1 cellular context compared by ENCODE assay signal in the genomic region with DNA sequence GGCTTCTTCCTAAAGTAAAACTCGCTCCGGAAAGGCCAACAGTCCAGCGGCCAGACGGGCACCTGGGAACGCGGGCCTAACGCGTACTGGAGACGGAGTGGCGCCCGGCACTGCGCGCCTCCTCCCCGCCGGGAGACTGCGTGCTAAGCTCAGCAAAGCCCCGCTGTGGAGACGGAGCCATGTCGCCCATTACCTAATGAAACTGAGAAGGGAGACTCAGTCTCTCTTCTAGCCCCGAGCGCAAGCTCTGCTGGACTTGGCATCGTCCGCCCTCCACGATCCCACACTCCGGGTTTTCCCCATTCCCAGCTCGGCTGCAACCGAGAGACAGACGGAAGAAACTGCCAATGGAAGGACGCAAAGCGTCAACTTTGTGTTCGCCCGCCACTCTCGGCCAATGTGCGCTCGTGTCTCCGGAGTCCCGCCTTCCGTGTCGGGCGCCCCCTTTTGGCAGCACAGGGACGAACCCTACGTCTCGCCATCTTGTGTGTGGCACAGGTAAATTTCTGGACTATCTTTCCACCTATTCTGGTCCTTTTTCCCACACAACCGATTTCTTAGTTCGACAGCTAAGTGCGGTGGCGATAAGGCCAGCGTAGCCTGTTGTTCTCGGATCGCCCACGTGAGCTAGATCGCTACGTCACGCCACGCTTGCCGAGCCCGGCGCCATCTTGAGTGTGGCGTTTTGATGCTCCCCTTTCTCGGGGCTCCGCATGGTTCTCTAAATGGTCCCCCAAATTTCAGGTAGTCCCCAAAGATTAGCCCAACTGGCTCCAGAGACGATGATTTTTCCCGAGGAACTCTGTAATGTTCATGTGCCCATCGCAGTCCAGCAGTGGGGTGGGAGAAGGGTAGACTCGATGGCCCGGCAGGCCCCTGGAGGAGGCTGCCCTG.
A peak's percentile ranks its signal among the peaks of the same experiment; 100 is the strongest.
TF ChIP-seq lines count a peak whose summit lies in the region.

No MANE protein-coding gene starts in this region.

TF ChIP-seq in K562, 482 proteins besides CTCF, POLR2A, EP300 and RAD21 (continued from another document):
- TF ChIP-seq, protein P1, sequence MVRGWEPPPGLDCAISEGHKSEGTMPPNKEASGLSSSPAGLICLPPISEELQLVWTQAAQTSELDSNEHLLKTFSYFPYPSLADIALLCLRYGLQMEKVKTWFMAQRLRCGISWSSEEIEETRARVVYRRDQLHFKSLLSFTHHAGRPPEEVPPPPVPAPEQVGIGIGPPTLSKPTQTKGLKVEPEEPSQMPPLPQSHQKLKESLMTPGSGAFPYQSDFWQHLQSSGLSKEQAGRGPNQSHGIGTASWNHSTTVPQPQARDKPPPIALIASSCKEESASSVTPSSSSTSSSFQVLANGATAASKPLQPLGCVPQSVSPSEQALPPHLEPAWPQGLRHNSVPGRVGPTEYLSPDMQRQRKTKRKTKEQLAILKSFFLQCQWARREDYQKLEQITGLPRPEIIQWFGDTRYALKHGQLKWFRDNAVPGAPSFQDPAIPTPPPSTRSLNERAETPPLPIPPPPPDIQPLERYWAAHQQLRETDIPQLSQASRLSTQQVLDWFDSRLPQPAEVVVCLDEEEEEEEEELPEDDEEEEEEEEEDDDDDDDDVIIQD (CRISPR knock-in tag; IDR thresholded peaks at IDR 0.05): no peak
- TF ChIP-seq, protein P2, sequence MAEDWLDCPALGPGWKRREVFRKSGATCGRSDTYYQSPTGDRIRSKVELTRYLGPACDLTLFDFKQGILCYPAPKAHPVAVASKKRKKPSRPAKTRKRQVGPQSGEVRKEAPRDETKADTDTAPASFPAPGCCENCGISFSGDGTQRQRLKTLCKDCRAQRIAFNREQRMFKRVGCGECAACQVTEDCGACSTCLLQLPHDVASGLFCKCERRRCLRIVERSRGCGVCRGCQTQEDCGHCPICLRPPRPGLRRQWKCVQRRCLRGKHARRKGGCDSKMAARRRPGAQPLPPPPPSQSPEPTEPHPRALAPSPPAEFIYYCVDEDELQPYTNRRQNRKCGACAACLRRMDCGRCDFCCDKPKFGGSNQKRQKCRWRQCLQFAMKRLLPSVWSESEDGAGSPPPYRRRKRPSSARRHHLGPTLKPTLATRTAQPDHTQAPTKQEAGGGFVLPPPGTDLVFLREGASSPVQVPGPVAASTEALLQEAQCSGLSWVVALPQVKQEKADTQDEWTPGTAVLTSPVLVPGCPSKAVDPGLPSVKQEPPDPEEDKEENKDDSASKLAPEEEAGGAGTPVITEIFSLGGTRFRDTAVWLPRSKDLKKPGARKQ (CRISPR knock-in tag; IDR thresholded peaks at IDR 0.05): no peak
- TF ChIP-seq, protein P3, sequence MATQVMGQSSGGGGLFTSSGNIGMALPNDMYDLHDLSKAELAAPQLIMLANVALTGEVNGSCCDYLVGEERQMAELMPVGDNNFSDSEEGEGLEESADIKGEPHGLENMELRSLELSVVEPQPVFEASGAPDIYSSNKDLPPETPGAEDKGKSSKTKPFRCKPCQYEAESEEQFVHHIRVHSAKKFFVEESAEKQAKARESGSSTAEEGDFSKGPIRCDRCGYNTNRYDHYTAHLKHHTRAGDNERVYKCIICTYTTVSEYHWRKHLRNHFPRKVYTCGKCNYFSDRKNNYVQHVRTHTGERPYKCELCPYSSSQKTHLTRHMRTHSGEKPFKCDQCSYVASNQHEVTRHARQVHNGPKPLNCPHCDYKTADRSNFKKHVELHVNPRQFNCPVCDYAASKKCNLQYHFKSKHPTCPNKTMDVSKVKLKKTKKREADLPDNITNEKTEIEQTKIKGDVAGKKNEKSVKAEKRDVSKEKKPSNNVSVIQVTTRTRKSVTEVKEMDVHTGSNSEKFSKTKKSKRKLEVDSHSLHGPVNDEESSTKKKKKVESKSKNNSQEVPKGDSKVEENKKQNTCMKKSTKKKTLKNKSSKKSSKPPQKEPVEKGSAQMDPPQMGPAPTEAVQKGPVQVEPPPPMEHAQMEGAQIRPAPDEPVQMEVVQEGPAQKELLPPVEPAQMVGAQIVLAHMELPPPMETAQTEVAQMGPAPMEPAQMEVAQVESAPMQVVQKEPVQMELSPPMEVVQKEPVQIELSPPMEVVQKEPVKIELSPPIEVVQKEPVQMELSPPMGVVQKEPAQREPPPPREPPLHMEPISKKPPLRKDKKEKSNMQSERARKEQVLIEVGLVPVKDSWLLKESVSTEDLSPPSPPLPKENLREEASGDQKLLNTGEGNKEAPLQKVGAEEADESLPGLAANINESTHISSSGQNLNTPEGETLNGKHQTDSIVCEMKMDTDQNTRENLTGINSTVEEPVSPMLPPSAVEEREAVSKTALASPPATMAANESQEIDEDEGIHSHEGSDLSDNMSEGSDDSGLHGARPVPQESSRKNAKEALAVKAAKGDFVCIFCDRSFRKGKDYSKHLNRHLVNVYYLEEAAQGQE (CRISPR knock-in tag; IDR thresholded peaks at IDR 0.05; ENCODE audit: low read depth): no peak
- TF ChIP-seq, protein P4, sequence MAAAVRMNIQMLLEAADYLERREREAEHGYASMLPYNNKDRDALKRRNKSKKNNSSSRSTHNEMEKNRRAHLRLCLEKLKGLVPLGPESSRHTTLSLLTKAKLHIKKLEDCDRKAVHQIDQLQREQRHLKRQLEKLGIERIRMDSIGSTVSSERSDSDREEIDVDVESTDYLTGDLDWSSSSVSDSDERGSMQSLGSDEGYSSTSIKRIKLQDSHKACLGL (CRISPR knock-in tag; IDR thresholded peaks at IDR 0.05; ENCODE audit: borderline replicate concordance, poor library complexity, severe bottlenecking): no peak
- TF ChIP-seq ZNF316 (IDR thresholded peaks at IDR 0.05): 0 out of 2 replicates have a peak, but pooled peaks have one; percentile 2
- TF ChIP-seq, protein P5, sequence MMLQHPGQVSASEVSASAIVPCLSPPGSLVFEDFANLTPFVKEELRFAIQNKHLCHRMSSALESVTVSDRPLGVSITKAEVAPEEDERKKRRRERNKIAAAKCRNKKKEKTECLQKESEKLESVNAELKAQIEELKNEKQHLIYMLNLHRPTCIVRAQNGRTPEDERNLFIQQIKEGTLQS (IDR thresholded peaks at IDR 0.05): no peak
- TF ChIP-seq, protein P5 (CRISPR knock-in tag; conservative IDR thresholded peaks at IDR 0.05): no peak
- TF ChIP-seq, protein P6, sequence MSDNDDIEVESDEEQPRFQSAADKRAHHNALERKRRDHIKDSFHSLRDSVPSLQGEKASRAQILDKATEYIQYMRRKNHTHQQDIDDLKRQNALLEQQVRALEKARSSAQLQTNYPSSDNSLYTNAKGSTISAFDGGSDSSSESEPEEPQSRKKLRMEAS (CRISPR knock-in tag; IDR thresholded peaks at IDR 0.05): peak; percentile 74
- TF ChIP-seq, protein P7, sequence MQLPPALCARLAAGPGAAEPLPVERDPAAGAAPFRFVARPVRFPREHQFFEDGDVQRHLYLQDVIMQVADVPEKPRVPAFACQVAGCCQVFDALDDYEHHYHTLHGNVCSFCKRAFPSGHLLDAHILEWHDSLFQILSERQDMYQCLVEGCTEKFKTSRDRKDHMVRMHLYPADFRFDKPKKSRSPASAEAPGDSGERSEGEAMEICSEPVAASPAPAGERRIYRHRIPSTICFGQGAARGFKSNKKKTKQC (CRISPR knock-in tag; IDR thresholded peaks at IDR 0.05): no peak
- TF ChIP-seq SLC30A9 (CRISPR knock-in tag; IDR thresholded peaks at IDR 0.05): no peak
TF ChIP-seq in K562: peak in this region for 127.
